In genomic region chr2:161983896-161984295, GRCh38 we compare ENCODE assay signal across 22 cellular contexts.
DNase-seq lines count a peak whose midpoint lies in the region; ATAC-seq, FAIRE-seq and TF ChIP-seq lines count a peak whose summit lies in the region.
"Had no signal": no experiment of that assay in that cellular context is flagged by ENCODE, and none has a peak within 500 bp of the region (broad histone marks: within the 10 kb centered on the region; RNA-seq: fewer than 3 reads in every experiment).

No MANE protein-coding gene starts in this region.

- FAIRE-seq in bronchial epithelial cell (lab: Jason Lieb, UNC): no peak
- peak; percentile 9 for FAIRE-seq in islet of Langerhans (lab: Jason Lieb, UNC)

- H3K4me2 ChIP-seq in GM23248 (ENCODE audit: unreplicated experiment): peak overlapping the region; percentile 3
- peak overlapping the region; percentile 16 for H3K4me2 ChIP-seq in PC-3 (ENCODE audit: low read length)

- no TSS peak for BruUV-seq in PC-3 (replicated peaks; lab: Mats Ljungman, UMichigan)

- H3K27ac ChIP-seq in GM23248: no peak overlapping the region
- peak overlapping the region; percentile 18; the same call in 1 of the 2 replicates for H3K27ac ChIP-seq in PC-3 (ENCODE audit: low read length)
- no peak overlapping the region for H3K27ac ChIP-seq in tibial artery
- no peak overlapping the region for H3K27ac ChIP-seq in uterus
- H3K27ac ChIP-seq: left lung had no signal

- H3K27me3 ChIP-seq in GM23248 (replicated peaks; ENCODE audit: insufficient read depth): no peaks in the 10 kb centered on the region
- no peaks in the 10 kb centered on the region for H3K27me3 ChIP-seq in PC-3 (ENCODE audit: low read length)
- H3K27me3 ChIP-seq in bronchial epithelial cell (ENCODE audit: control insufficient read depth, insufficient read depth, low read length): no peaks in the 10 kb centered on the region
- H3K27me3 ChIP-seq in tibial artery: peaks cover 0 to 5% of the 10 kb centered on the region in 2 donors
- no peaks in the 10 kb centered on the region for H3K27me3 ChIP-seq in uterus
- H3K27me3 ChIP-seq: left lung had no signal

- no peak overlapping the region for H3K27ac Mint-ChIP-seq in natural killer cell
- H3K27ac Mint-ChIP-seq: activated CD8-positive, alpha-beta T cell treated with anti-CD3 and anti-CD28 coated beads, Interleukin-2, amount 10 ng/mL, durations not matched to agents 7 days and 5 days; activated naive CD4-positive, alpha-beta T cell treated with anti-CD3 and anti-CD28 coated beads, Interleukin-2, amount 10 ng/mL, durations not matched to agents 7 days and 5 days; endodermal cell had no signal

- peaks cover 5% of the 10 kb centered on the region in 2 donors for H3K4me1 Mint-ChIP-seq in natural killer cell
- H3K4me1 Mint-ChIP-seq: endodermal cell had no signal

- TF ChIP-seq CTCF in PC-3 (conservative IDR thresholded peaks at IDR 0.05; ENCODE audit: low read depth, low read length) (no peak), bronchial epithelial cell (IDR thresholded peaks at IDR 0.05; ENCODE audit: insufficient read depth, low read length, severe bottlenecking) (no peak), tibial artery (IDR thresholded peaks at IDR 0.05) (no peak), uterus (IDR thresholded peaks at IDR 0.05) (no peak), natural killer cell (IDR thresholded peaks at IDR 0.05) (no peak)

- no peak overlapping the region for H3K9ac ChIP-seq in GM23248
- H3K9ac ChIP-seq in PC-3 (ENCODE audit: low read length): no peak overlapping the region

- no peaks in the 10 kb centered on the region for H3K9me3 Mint-ChIP-seq in natural killer cell
- H3K9me3 Mint-ChIP-seq: endodermal cell; T-helper 1 cell treated with Interleukin-12 subunit alpha and Interleukin-12 subunit beta and Interleukin-4 antibody, amounts not matched to agents 30 μg/mL and 1 μg/mL, for 36 hours had no signal

- peak; percentile 48 for DNase-seq in GM23248
- peak; percentile 82 for DNase-seq in PC-3
- DNase-seq in bronchial epithelial cell (ENCODE audit: low read depth): peak; percentile 57
- no peak for DNase-seq in tibial artery
- DNase-seq in uterus: no peak
- DNase-seq in natural killer cell: no peak
- DNase-seq: activated CD4-positive, CD25-positive, alpha-beta regulatory T cell; activated CD8-positive, alpha-beta T cell treated with anti-CD3 and anti-CD28 coated beads, Interleukin-2, amount 10 ng/mL, durations not matched to agents 7 days and 5 days; activated naive CD4-positive, alpha-beta T cell treated with anti-CD3 and anti-CD28 coated beads, Interleukin-2, amount 10 ng/mL, durations not matched to agents 7 days and 5 days; activated T-cell treated with anti-CD3 and anti-CD28 coated beads, Interleukin-2, amount 50 U/mL, for 48 hours; CD4-positive, CD25-positive, alpha-beta regulatory T cell; DMS153; endodermal cell; KBM-7; left lung; NCI-H1092; NCI-H524; SIG-M5; substantia nigra had no signal

- H3K9me3 ChIP-seq in GM23248 (ENCODE audit: low read depth) (no peaks in the 10 kb centered on the region), PC-3 (ENCODE audit: low read length) (no peaks in the 10 kb centered on the region), tibial artery (no peaks in the 10 kb centered on the region), uterus (no peaks in the 10 kb centered on the region)
- H3K9me3 ChIP-seq: left lung had no signal

- H3K4me3 Mint-ChIP-seq in natural killer cell: no peak overlapping the region
- H3K4me3 Mint-ChIP-seq: activated CD8-positive, alpha-beta T cell treated with anti-CD3 and anti-CD28 coated beads, Interleukin-2, amount 10 ng/mL, durations not matched to agents 7 days and 5 days; activated naive CD4-positive, alpha-beta T cell treated with anti-CD3 and anti-CD28 coated beads, Interleukin-2, amount 10 ng/mL, durations not matched to agents 7 days and 5 days; CD4-positive, CD25-positive, alpha-beta regulatory T cell; endodermal cell; T-helper 1 cell treated with Interleukin-12 subunit alpha and Interleukin-12 subunit beta and Interleukin-4 antibody, amounts not matched to agents 30 μg/mL and 1 μg/mL, for 36 hours had no signal

- CTCF ChIA-PET in PC-3 (lab: Charles Lee): interaction anchor here (0.6 kb wide), 1 partner anchor 141 kb away, joined by 3 read pairs; no protein-coding TSS in a partner anchor

- H4K20me1 ChIP-seq in GM23248 (ENCODE audit: insufficient read depth) (no peaks in the 10 kb centered on the region), PC-3 (ENCODE audit: low read length) (no peaks in the 10 kb centered on the region)

- 53 to 68% methylated on average over 1 of the region's 1 CpG for WGBS in GM23248 (ENCODE audit: low coverage in 1 of 2, low lambda C conversion rate in 2 of 2, missing lambda C conversion rate in 2 of 2), 2 experiments

- H3F3A ChIP-seq in GM23248 (ENCODE audit: insufficient read depth) (peaks cover 6% of the 10 kb centered on the region; the same call in 1 of the 2 replicates), PC-3 (ENCODE audit: low read length, unreplicated experiment) (no peaks in the 10 kb centered on the region)

- no peak for TF ChIP-seq POLR2A in uterus (IDR thresholded peaks at IDR 0.05)

- in situ Hi-C loops in GM23248 (cut with MboI): no loop called here

- H3K36me3 ChIP-seq in GM23248 (ENCODE audit: low read depth): no peaks in the 10 kb centered on the region
- H3K36me3 ChIP-seq in PC-3 (ENCODE audit: low read depth, low read length): no peaks in the 10 kb centered on the region
- H3K36me3 ChIP-seq in bronchial epithelial cell (ENCODE audit: control insufficient read depth, insufficient read depth, low read length): no peaks in the 10 kb centered on the region
- H3K36me3 ChIP-seq in tibial artery: no peaks in the 10 kb centered on the region
- no peaks in the 10 kb centered on the region for H3K36me3 ChIP-seq in uterus
- H3K36me3 ChIP-seq: left lung had no signal

- H3K79me2 ChIP-seq in GM23248 (ENCODE audit: insufficient read depth): no peaks in the 10 kb centered on the region
- H3K79me2 ChIP-seq in PC-3 (ENCODE audit: low read length): no peaks in the 10 kb centered on the region

- H3K9me2 ChIP-seq in GM23248 (ENCODE audit: insufficient read depth) (no peaks in the 10 kb centered on the region), PC-3 (replicated peaks; ENCODE audit: low read length) (no peaks in the 10 kb centered on the region)

- no peak overlapping the region for H2AFZ ChIP-seq in GM23248
- H2AFZ ChIP-seq in PC-3 (ENCODE audit: low read length): no peak overlapping the region

- no peaks in the 10 kb centered on the region for H3K36me3 Mint-ChIP-seq in natural killer cell
- H3K36me3 Mint-ChIP-seq: CD4-positive, CD25-positive, alpha-beta regulatory T cell had no signal

- peak; percentile 75 for ATAC-seq in PC-3
- ATAC-seq in HG02610 (IDR thresholded peaks at IDR 0.05; ENCODE audit: unreplicated experiment): no peak
- ATAC-seq in natural killer cell: no peak
- ATAC-seq: activated CD8-positive, alpha-beta T cell treated with anti-CD3 and anti-CD28 coated beads, Interleukin-2, amount 10 ng/mL, durations not matched to agents 7 days and 5 days; left lung had no signal

- intact Hi-C loops in PC-3 (cut with micrococcal nuclease) (no loop called here), tibial artery (cut with DNase I; ENCODE audit: low total_unique reads) (no loop called here), uterus (cut with DNase I; ENCODE audit: low total_unique reads) (no loop called here), natural killer cell (cut with micrococcal nuclease) (no loop called here)

- POLR2A ChIA-PET in PC-3 (lab: Charles Lee; ENCODE audit: unreplicated experiment): no interaction called here

- H3K4me3 ChIP-seq in GM23248 (no peak overlapping the region), PC-3 (ENCODE audit: low read length) (no peak overlapping the region), bronchial epithelial cell (ENCODE audit: low read depth, low read length) (no peak overlapping the region), tibial artery (no peak overlapping the region), uterus (no peak overlapping the region)
- H3K4me3 ChIP-seq: left lung had no signal

- peaks cover 10% of the 10 kb centered on the region; the same call in 1 of the 2 replicates for H3K4me1 ChIP-seq in GM23248 (ENCODE audit: insufficient read depth)
- peaks cover 38% of the 10 kb centered on the region for H3K4me1 ChIP-seq in PC-3 (ENCODE audit: insufficient read depth, low read length)
- H3K4me1 ChIP-seq in tibial artery: no peaks in the 10 kb centered on the region
- no peaks in the 10 kb centered on the region for H3K4me1 ChIP-seq in uterus

- H3K27me3 Mint-ChIP-seq in natural killer cell (ENCODE audit: low read depth in 2 of 2): no peaks in the 10 kb centered on the region
- H3K27me3 Mint-ChIP-seq: activated naive CD4-positive, alpha-beta T cell treated with anti-CD3 and anti-CD28 coated beads, Interleukin-2, amount 10 ng/mL, durations not matched to agents 7 days and 5 days; CD4-positive, CD25-positive, alpha-beta regulatory T cell had no signal

Comparison
In these comparisons a context has a peak if more than half of its experiments do, and no peak if none do; other contexts are left out.
1. DNase-seq: peak in GM23248 (single experiment), PC-3 (single experiment) and bronchial epithelial cell (single experiment); none in tibial artery (0 of 2), uterus (0 of 2) and natural killer cell (single experiment).